In genomic region chr10:24866615-24867583, GRCh38 we compare ENCODE assay signal across 1 cellular context.
TF ChIP-seq lines count a peak whose summit lies in the region.

No MANE protein-coding gene starts in this region.

TF ChIP-seq in K562, 482 proteins besides CTCF, POLR2A, EP300 and RAD21 (continued from another document):
- TF ChIP-seq POU5F1 (IDR thresholded peaks at IDR 0.05; ENCODE audit: borderline replicate concordance, low read depth, low read length, partially characterized antibody) (no peak), CSDE1 (IDR thresholded peaks at IDR 0.05) (0 out of 4 replicates have a peak, but pooled peaks of 1 of the 2 experiments have one; percentile 15), C11orf30 (IDR thresholded peaks at IDR 0.05; ENCODE audit: low read depth) (peak; percentile 29; the same call in 1 of the 2 replicates), YY1 (IDR thresholded peaks at IDR 0.05; ENCODE audit: borderline replicate concordance in 1 of 3, control insufficient read depth in 1 of 3, extremely low read depth in 1 of 3, insufficient read depth in 3 of 3, insufficient read length in 1 of 3, insufficient replicate concordance in 2 of 3, low read depth in 1 of 3, low read length in 2 of 3) (peak in 1 of 3 experiments; percentile 81), MAZ (CRISPR knock-in tag; conservative IDR thresholded peaks at IDR 0.05 in 1 of 2, IDR thresholded peaks at IDR 0.05 in 1 of 2) (peak in 1 of 2 experiments; percentile 19; a peak in 1 of 4 replicates), JUND (IDR thresholded peaks at IDR 0.05; ENCODE audit: borderline replicate concordance, low read depth, low read length) (peak; percentile 75; the same call in 1 of the 2 replicates), JUND (tag; IDR thresholded peaks at IDR 0.05; ENCODE audit: borderline replicate concordance, low read depth, low read length) (peak; percentile 63; the same call in 2 of the 3 replicates), POLR2H (tag; IDR thresholded peaks at IDR 0.05; ENCODE audit: low read depth) (0 out of 2 replicates have a peak, but pooled peaks have one; percentile 38), ZC3H8 (IDR thresholded peaks at IDR 0.05) (peak; percentile 82), MEF2A (IDR thresholded peaks at IDR 0.05; ENCODE audit: control insufficient read depth, low read depth, low read length) (peak; percentile 67; the same call in 1 of the 2 replicates), ZBTB40 (IDR thresholded peaks at IDR 0.05) (peak; percentile 47; the same call in 1 of the 2 replicates), ZBTB40 (CRISPR knock-in tag; IDR thresholded peaks at IDR 0.05) (no peak), HMGN3 (IDR thresholded peaks at IDR 0.05; ENCODE audit: borderline replicate concordance, extremely low read depth, insufficient read length, low read depth, low read length) (no peak), POLR3G (IDR thresholded peaks at IDR 0.05; ENCODE audit: extremely low read depth, insufficient read length, insufficient replicate concordance) (no peak), HOXB6 (CRISPR knock-in tag; IDR thresholded peaks at IDR 0.05; ENCODE audit: borderline replicate concordance) (no peak), MEIS2 (IDR thresholded peaks at IDR 0.05; ENCODE audit: partially characterized antibody) (peak; percentile 41), ARID1B (IDR thresholded peaks at IDR 0.05) (peak; percentile 43; the same call in 1 of the 2 replicates), ZBTB33 (CRISPR knock-in tag; IDR thresholded peaks at IDR 0.05) (no peak), MTA2 (IDR thresholded peaks at IDR 0.05; ENCODE audit: low read depth) (peak; percentile 24; the same call in 1 of the 2 replicates), ZNF431 (CRISPR knock-in tag; IDR thresholded peaks at IDR 0.05) (no peak), BCOR (IDR thresholded peaks at IDR 0.05) (no peak), ZFP36 (IDR thresholded peaks at IDR 0.05; ENCODE audit: low read depth, low read length, partially characterized antibody) (peak; percentile 55), JUN (IDR thresholded peaks at IDR 0.05; ENCODE audit: borderline replicate concordance, low read depth, low read length) (0 out of 2 replicates have a peak, but pooled peaks have one; percentile 18), JUN (CRISPR knock-in tag; IDR thresholded peaks at IDR 0.05; ENCODE audit: borderline replicate concordance) (no peak), NFRKB (IDR thresholded peaks at IDR 0.05; ENCODE audit: low read depth) (peak; percentile 71), PKNOX1 (IDR thresholded peaks at IDR 0.05) (peak; percentile 57; the same call in 1 of the 2 replicates), MTA1 (IDR thresholded peaks at IDR 0.05; ENCODE audit: borderline replicate concordance) (peak; percentile 58; the same call in 1 of the 2 replicates), DNMT1 (IDR thresholded peaks at IDR 0.05) (no peak), MIER1 (IDR thresholded peaks at IDR 0.05; ENCODE audit: low read depth) (0 out of 2 replicates have a peak, but pooled peaks have one; percentile 38)
- TF ChIP-seq, protein P1, sequence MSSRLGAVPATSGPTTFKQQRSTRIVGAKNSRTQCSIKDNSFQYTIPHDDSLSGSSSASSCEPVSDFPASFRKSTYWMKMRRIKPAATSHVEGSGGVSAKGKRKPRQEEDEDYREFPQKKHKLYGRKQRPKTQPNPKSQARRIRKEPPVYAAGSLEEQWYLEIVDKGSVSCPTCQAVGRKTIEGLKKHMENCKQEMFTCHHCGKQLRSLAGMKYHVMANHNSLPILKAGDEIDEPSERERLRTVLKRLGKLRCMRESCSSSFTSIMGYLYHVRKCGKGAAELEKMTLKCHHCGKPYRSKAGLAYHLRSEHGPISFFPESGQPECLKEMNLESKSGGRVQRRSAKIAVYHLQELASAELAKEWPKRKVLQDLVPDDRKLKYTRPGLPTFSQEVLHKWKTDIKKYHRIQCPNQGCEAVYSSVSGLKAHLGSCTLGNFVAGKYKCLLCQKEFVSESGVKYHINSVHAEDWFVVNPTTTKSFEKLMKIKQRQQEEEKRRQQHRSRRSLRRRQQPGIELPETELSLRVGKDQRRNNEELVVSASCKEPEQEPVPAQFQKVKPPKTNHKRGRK (tag; IDR thresholded peaks at IDR 0.05) = peak; percentile 98
- TF ChIP-seq, protein P2, sequence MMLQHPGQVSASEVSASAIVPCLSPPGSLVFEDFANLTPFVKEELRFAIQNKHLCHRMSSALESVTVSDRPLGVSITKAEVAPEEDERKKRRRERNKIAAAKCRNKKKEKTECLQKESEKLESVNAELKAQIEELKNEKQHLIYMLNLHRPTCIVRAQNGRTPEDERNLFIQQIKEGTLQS (IDR thresholded peaks at IDR 0.05) = peak; percentile 84
- TF ChIP-seq, protein P2 (CRISPR knock-in tag; conservative IDR thresholded peaks at IDR 0.05) = no peak
